In the genomic region with DNA sequence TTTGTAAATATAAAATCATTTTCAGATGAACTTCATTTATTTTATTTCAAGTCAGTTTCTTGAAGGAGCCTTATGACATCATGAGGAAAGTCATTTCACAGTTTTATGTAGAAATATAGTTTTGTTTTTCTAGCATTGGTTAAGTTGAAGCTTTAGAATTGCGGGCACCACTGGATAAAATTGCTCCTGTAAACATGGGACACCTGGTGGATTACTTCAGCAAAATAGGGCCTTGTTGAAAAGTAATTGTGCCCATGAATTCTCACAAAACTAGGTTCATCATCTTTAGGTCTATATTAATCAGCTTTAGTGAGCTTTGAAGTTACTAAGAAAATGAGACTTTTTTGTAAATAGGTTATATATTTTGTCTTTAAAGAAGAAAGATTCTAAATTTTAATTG, we compare ENCODE assay signal across 39 cellular contexts. TPM values are rescaled to one million over a fixed set of nuclear protein-coding genes. Genes with fewer than 3 reads are reported as not detected.
"Had no signal": no experiment of that assay in that cellular context is flagged by ENCODE, and none has a peak within 500 bp of the region (broad histone marks: within the 10 kb centered on the region; RNA-seq: fewer than 3 reads in every experiment).

No MANE protein-coding gene starts in this region.

- H3K27ac ChIP-seq: adrenal gland, body of pancreas, brain microvascular endothelial cell, breast epithelium, WERI-Rb-1 had no signal

- H3K27me3 Mint-ChIP-seq: activated CD4-positive, alpha-beta memory T cell treated with anti-CD3 and anti-CD28 coated beads, Interleukin-2, amount 10 ng/mL, durations not matched to agents 7 days and 5 days; activated CD4-positive, alpha-beta T cell treated with anti-CD3 and anti-CD28 coated beads for 36 hours; activated CD4-positive, alpha-beta T cell treated with anti-CD3 and anti-CD28 coated beads, Interleukin-2, amount 10 ng/mL, durations not matched to agents 7 days and 5 days; activated CD8-positive, alpha-beta memory T cell treated with anti-CD3 and anti-CD28 coated beads, Interleukin-2, amount 10 ng/mL, durations not matched to agents 7 days and 5 days; activated naive CD8-positive, alpha-beta T cell treated with anti-CD3 and anti-CD28 coated beads for 36 hours; activated T-helper 17 cell treated with anti-CD3 and anti-CD28 coated beads, Interleukin-2, amount 50 U/mL, for 72 hours had no signal

- H3K4me1 Mint-ChIP-seq: activated CD4-positive, alpha-beta memory T cell treated with anti-CD3 and anti-CD28 coated beads, Interleukin-2, amount 10 ng/mL, durations not matched to agents 7 days and 5 days; activated CD4-positive, alpha-beta T cell treated with anti-CD3 and anti-CD28 coated beads for 36 hours; activated CD4-positive, alpha-beta T cell treated with anti-CD3 and anti-CD28 coated beads, Interleukin-2, amount 10 ng/mL, durations not matched to agents 7 days and 5 days; activated CD8-positive, alpha-beta memory T cell treated with anti-CD3 and anti-CD28 coated beads, Interleukin-2, amount 10 ng/mL, durations not matched to agents 7 days and 5 days; activated naive CD8-positive, alpha-beta T cell treated with anti-CD3 and anti-CD28 coated beads for 36 hours; activated T-helper 17 cell treated with anti-CD3 and anti-CD28 coated beads, Interleukin-2, amount 50 U/mL, for 72 hours; WTC11 had no signal

- H3K4me3 ChIP-seq: adrenal gland, body of pancreas, breast epithelium had no signal

- H3K9me3 Mint-ChIP-seq: activated CD4-positive, alpha-beta T cell treated with anti-CD3 and anti-CD28 coated beads, Interleukin-2, amount 10 ng/mL, durations not matched to agents 7 days and 5 days; activated naive CD8-positive, alpha-beta T cell treated with anti-CD3 and anti-CD28 coated beads for 36 hours; activated T-cell treated with anti-CD3 and anti-CD28 coated beads, Interleukin-2, amount 50 U/mL, for 4 hours; activated T-cell treated with anti-CD3 and anti-CD28 coated beads, Interleukin-2, amount 50 U/mL, for 72 hours; activated T-helper 1 cell treated with anti-CD3 and anti-CD28 coated beads, Interleukin-12 subunit alpha, Interleukin-12 subunit beta, Interleukin-2, Interleukin-4 antibody, amounts not matched to agents 30 ng/mL and 10 ng/mL and 1 ng/mL, durations not matched to agents 14 hours and 24 hours and 36 hours; T-helper 1 cell treated with Interleukin-12 subunit alpha and Interleukin-12 subunit beta and Interleukin-4 antibody, amounts not matched to agents 30 μg/mL and 1 μg/mL, for 36 hours; WTC11 had no signal

- H3K27me3 ChIP-seq: adrenal gland, body of pancreas, brain microvascular endothelial cell, breast epithelium had no signal

- H3K27ac Mint-ChIP-seq: activated CD4-positive, alpha-beta memory T cell treated with anti-CD3 and anti-CD28 coated beads, Interleukin-2, amount 10 ng/mL, durations not matched to agents 7 days and 5 days; activated CD4-positive, alpha-beta T cell treated with anti-CD3 and anti-CD28 coated beads for 36 hours; activated CD4-positive, alpha-beta T cell treated with anti-CD3 and anti-CD28 coated beads, Interleukin-2, amount 10 ng/mL, durations not matched to agents 7 days and 5 days; activated CD8-positive, alpha-beta memory T cell treated with anti-CD3 and anti-CD28 coated beads, Interleukin-2, amount 10 ng/mL, durations not matched to agents 7 days and 5 days; activated CD8-positive, alpha-beta T cell treated with anti-CD3 and anti-CD28 coated beads, Interleukin-2, amount 10 ng/mL, durations not matched to agents 7 days and 5 days; activated naive CD4-positive, alpha-beta T cell treated with anti-CD3 and anti-CD28 coated beads for 36 hours; activated naive CD4-positive, alpha-beta T cell treated with anti-CD3 and anti-CD28 coated beads, Interleukin-2, amount 50 U/mL, for 72 hours; activated naive CD8-positive, alpha-beta T cell treated with anti-CD3 and anti-CD28 coated beads for 36 hours; activated T-cell treated with anti-CD3 and anti-CD28 coated beads, Interleukin-2, amount 50 U/mL, for 72 hours; activated T-helper 1 cell treated with anti-CD3 and anti-CD28 coated beads, Interleukin-12 subunit alpha, Interleukin-12 subunit beta, Interleukin-2, Interleukin-4 antibody, amounts not matched to agents 30 ng/mL and 10 ng/mL and 1 ng/mL, durations not matched to agents 14 hours and 24 hours and 36 hours; activated T-helper 17 cell treated with anti-CD3 and anti-CD28 coated beads, Interleukin-2, amount 50 U/mL, for 72 hours; T-helper 1 cell treated with Interleukin-12 subunit alpha and Interleukin-12 subunit beta and Interleukin-4 antibody, amounts not matched to agents 30 μg/mL and 1 μg/mL, for 36 hours; T-helper 2 cell treated with Interferon-gamma antibody and Interleukin-4, amounts not matched to agents 5 μg/mL and 100 μg/mL, for 36 hours; WTC11 had no signal

- H3K4me1 ChIP-seq: adrenal gland, body of pancreas, breast epithelium had no signal

- DNase-seq: activated CD4-positive, alpha-beta memory T cell treated with anti-CD3 and anti-CD28 coated beads, Interleukin-2, amount 10 ng/mL, durations not matched to agents 7 days and 5 days; activated CD4-positive, alpha-beta T cell treated with anti-CD3 and anti-CD28 coated beads for 1 hour; activated CD4-positive, alpha-beta T cell treated with anti-CD3 and anti-CD28 coated beads for 36 hours; activated CD4-positive, alpha-beta T cell treated with anti-CD3 and anti-CD28 coated beads for 48 hours; activated CD4-positive, alpha-beta T cell treated with anti-CD3 and anti-CD28 coated beads, Interleukin-2, amount 10 ng/mL, durations not matched to agents 7 days and 5 days; activated CD4-positive, alpha-beta T cell treated with anti-CD3 and anti-CD28 coated beads, Interleukin-2, amount 50 U/mL, for 48 hours; activated CD4-positive, CD25-positive, alpha-beta regulatory T cell; activated CD8-positive, alpha-beta memory T cell treated with anti-CD3 and anti-CD28 coated beads for 24 hours; activated CD8-positive, alpha-beta memory T cell treated with anti-CD3 and anti-CD28 coated beads, Interleukin-2, amount 10 ng/mL, durations not matched to agents 7 days and 5 days; activated CD8-positive, alpha-beta memory T cell treated with anti-CD3 and anti-CD28 coated beads, Interleukin-2, amount 50 U/mL, for 48 hours; activated CD8-positive, alpha-beta T cell treated with anti-CD3 and anti-CD28 coated beads, Interleukin-2, amount 10 ng/mL, durations not matched to agents 7 days and 5 days; activated effector memory CD4-positive, alpha-beta T cell treated with anti-CD3 and anti-CD28 coated beads, Interleukin-2, amount 50 U/mL, for 16 hours; activated gamma-delta T cell treated with Interleukin-2 at 50 U/mL for 16 hours; activated naive CD4-positive, alpha-beta T cell; activated naive CD4-positive, alpha-beta T cell treated with anti-CD3 and anti-CD28 coated beads for 36 hours; activated naive CD4-positive, alpha-beta T cell treated with anti-CD3 and anti-CD28 coated beads, Interleukin-2, amount 50 U/mL, for 16 hours; activated naive CD8-positive, alpha-beta T cell treated with anti-CD3 and anti-CD28 coated beads for 36 hours; activated T-cell treated with anti-CD3 and anti-CD28 coated beads, Interleukin-2, amount 50 U/mL, for 4 hours; activated T-cell treated with anti-CD3 and anti-CD28 coated beads, Interleukin-2, amount 50 U/mL, for 72 hours; adrenal gland; amniotic stem cell; aorta; body of pancreas; brain microvascular endothelial cell; central memory CD4-positive, alpha-beta T cell; T-helper 2 cell; T-helper 9 cell; WERI-Rb-1 had no signal

- ATAC-seq: activated CD4-positive, alpha-beta T cell treated with anti-CD3 and anti-CD28 coated beads for 36 hours; activated CD4-positive, CD25-positive, alpha-beta regulatory T cell treated with anti-CD3 and anti-CD28 coated beads, Interleukin-2, amount 50 U/mL, for 24 hours; activated CD8-positive, alpha-beta memory T cell treated with anti-CD3 and anti-CD28 coated beads, Interleukin-2, amount 10 ng/mL, durations not matched to agents 7 days and 5 days; activated CD8-positive, alpha-beta T cell treated with anti-CD3 and anti-CD28 coated beads, Interleukin-2, amount 10 ng/mL, durations not matched to agents 7 days and 5 days; activated naive CD4-positive, alpha-beta T cell treated with anti-CD3 and anti-CD28 coated beads, Interleukin-2, amount 50 U/mL, for 72 hours; activated T-cell treated with anti-CD3 and anti-CD28 coated beads, Interleukin-2, amount 50 U/mL, for 4 hours; activated T-cell treated with anti-CD3 and anti-CD28 coated beads, Interleukin-2, amount 50 U/mL, for 72 hours; activated T-helper 17 cell treated with anti-CD3 and anti-CD28 coated beads, Interleukin-2, amount 50 U/mL, for 72 hours; body of pancreas; WTC11 had no signal

- H3K9me3 ChIP-seq: adrenal gland, body of pancreas, breast epithelium had no signal

- H3K36me3 Mint-ChIP-seq: activated CD8-positive, alpha-beta memory T cell treated with anti-CD3 and anti-CD28 coated beads, Interleukin-2, amount 10 ng/mL, durations not matched to agents 7 days and 5 days; activated naive CD4-positive, alpha-beta T cell treated with anti-CD3 and anti-CD28 coated beads, Interleukin-2, amount 50 U/mL, for 72 hours; activated naive CD8-positive, alpha-beta T cell treated with anti-CD3 and anti-CD28 coated beads for 36 hours; WTC11 had no signal

- H3K4me3 Mint-ChIP-seq: activated CD4-positive, alpha-beta memory T cell treated with anti-CD3 and anti-CD28 coated beads, Interleukin-2, amount 10 ng/mL, durations not matched to agents 7 days and 5 days; activated CD4-positive, alpha-beta T cell treated with anti-CD3 and anti-CD28 coated beads for 36 hours; activated CD4-positive, alpha-beta T cell treated with anti-CD3 and anti-CD28 coated beads, Interleukin-2, amount 10 ng/mL, durations not matched to agents 7 days and 5 days; activated CD8-positive, alpha-beta memory T cell treated with anti-CD3 and anti-CD28 coated beads, Interleukin-2, amount 10 ng/mL, durations not matched to agents 7 days and 5 days; activated CD8-positive, alpha-beta T cell treated with anti-CD3 and anti-CD28 coated beads, Interleukin-2, amount 10 ng/mL, durations not matched to agents 7 days and 5 days; activated naive CD4-positive, alpha-beta T cell treated with anti-CD3 and anti-CD28 coated beads for 36 hours; activated naive CD8-positive, alpha-beta T cell treated with anti-CD3 and anti-CD28 coated beads for 36 hours; activated T-cell treated with anti-CD3 and anti-CD28 coated beads, Interleukin-2, amount 50 U/mL, for 4 hours; activated T-cell treated with anti-CD3 and anti-CD28 coated beads, Interleukin-2, amount 50 U/mL, for 72 hours; activated T-helper 1 cell treated with anti-CD3 and anti-CD28 coated beads, Interleukin-12 subunit alpha, Interleukin-12 subunit beta, Interleukin-2, Interleukin-4 antibody, amounts not matched to agents 30 ng/mL and 10 ng/mL and 1 ng/mL, durations not matched to agents 14 hours and 24 hours and 36 hours; activated T-helper 17 cell treated with anti-CD3 and anti-CD28 coated beads, Interleukin-2, amount 50 U/mL, for 72 hours; T-helper 1 cell treated with Interleukin-12 subunit alpha and Interleukin-12 subunit beta and Interleukin-4 antibody, amounts not matched to agents 30 μg/mL and 1 μg/mL, for 36 hours; T-helper 2 cell treated with Interferon-gamma antibody and Interleukin-4, amounts not matched to agents 5 μg/mL and 100 μg/mL, for 36 hours; WTC11 had no signal

- H3K36me3 ChIP-seq: adrenal gland, brain microvascular endothelial cell, breast epithelium, WERI-Rb-1 had no signal

- FAIRE-seq: astrocyte, colon, TTC549 had no signal

RNA-seq across cellular contexts. Expression of a gene that starts 25.3 kb away (rescaled TPM):
- total RNA-seq: activated CD4-positive, alpha-beta memory T cell treated with anti-CD3 and anti-CD28 coated beads, Interleukin-2, amount 10 ng/mL, durations not matched to agents 7 days and 5 days; activated CD4-positive, alpha-beta T cell treated with anti-CD3 and anti-CD28 coated beads for 36 hours; activated CD4-positive, alpha-beta T cell treated with anti-CD3 and anti-CD28 coated beads, Interleukin-2, amount 10 ng/mL, durations not matched to agents 7 days and 5 days; activated CD8-positive, alpha-beta memory T cell treated with anti-CD3 and anti-CD28 coated beads, Interleukin-2, amount 10 ng/mL, durations not matched to agents 7 days and 5 days; activated CD8-positive, alpha-beta T cell treated with anti-CD3 and anti-CD28 coated beads, Interleukin-2, amount 10 ng/mL, durations not matched to agents 7 days and 5 days; activated naive CD4-positive, alpha-beta T cell treated with anti-CD3 and anti-CD28 coated beads for 36 hours; activated naive CD4-positive, alpha-beta T cell treated with anti-CD3 and anti-CD28 coated beads, Interleukin-2, amount 50 U/mL, for 72 hours; activated naive CD8-positive, alpha-beta T cell treated with anti-CD3 and anti-CD28 coated beads for 36 hours; activated T-cell treated with anti-CD3 and anti-CD28 coated beads, Interleukin-2, amount 50 U/mL, for 4 hours; activated T-cell treated with anti-CD3 and anti-CD28 coated beads, Interleukin-2, amount 50 U/mL, for 72 hours; activated T-helper 1 cell treated with anti-CD3 and anti-CD28 coated beads, Interleukin-12 subunit alpha, Interleukin-12 subunit beta, Interleukin-2, Interleukin-4 antibody, amounts not matched to agents 30 ng/mL and 10 ng/mL and 1 ng/mL, durations not matched to agents 14 hours and 24 hours and 36 hours; activated T-helper 17 cell treated with anti-CD3 and anti-CD28 coated beads, Interleukin-2, amount 50 U/mL, for 72 hours had no signal
